20 cellular contexts compared by ENCODE assay signal in genomic region chr19:33381101-33381500, GRCh38. TPM values are rescaled to one million over a fixed set of nuclear protein-coding genes. Genes with fewer than 3 reads are reported as not detected.
DNase-seq lines count a peak whose midpoint lies in the region; ATAC-seq, FAIRE-seq and TF ChIP-seq lines count a peak whose summit lies in the region.
"Had no signal": no experiment of that assay in that cellular context is flagged by ENCODE, and none has a peak within 500 bp of the region (broad histone marks: within the 10 kb centered on the region; RNA-seq: fewer than 3 reads in every experiment).

No MANE protein-coding gene starts in this region.

- FAIRE-seq in HepG2 (lab: Jason Lieb, UNC) (no peak), K562 (lab: Jason Lieb, UNC) (no peak)
- FAIRE-seq: GM19239 had no signal

- TF ChIP-seq RAD21 in HepG2 (CRISPR knock-in tag; IDR thresholded peaks at IDR 0.05) (no peak), K562 (CRISPR knock-in tag; conservative IDR thresholded peaks at IDR 0.05 in 1 of 2, IDR thresholded peaks at IDR 0.05 in 1 of 2) (no peak)

- H3K27me3 Mint-ChIP-seq in naive thymus-derived CD4-positive, alpha-beta T cell: no peaks in the 10 kb centered on the region
- H3K27me3 Mint-ChIP-seq in GM23338 (ENCODE audit: insufficient read depth, low read depth, poor library complexity): peaks cover 3% of the 10 kb centered on the region

- 0 out of 2 replicates have a peak, but pooled peaks cover 5% of the 10 kb centered on the region for H3F3A ChIP-seq in GM23338 (replicated peaks; ENCODE audit: low read depth)

- H3K4me1 Mint-ChIP-seq in naive thymus-derived CD4-positive, alpha-beta T cell: peaks cover 28 to 67% (median 59%) of the 10 kb centered on the region in 7 donors
- peaks cover 52% of the 10 kb centered on the region for H3K4me1 Mint-ChIP-seq in GM23338

- TF ChIP-seq CTCF in HepG2 (CRISPR knock-in tag; IDR thresholded peaks at IDR 0.05) (no peak), right lobe of liver (IDR thresholded peaks at IDR 0.05) (no peak), K562 (IDR thresholded peaks at IDR 0.05 in 2 of 3, conservative IDR thresholded peaks at IDR 0.05 in 1 of 3; ENCODE audit: insufficient read depth in 2 of 3, low read depth in 1 of 3, low read length in 3 of 3) (no peak), GM23338 (conservative IDR thresholded peaks at IDR 0.05; ENCODE audit: low read depth in 2 of 2) (no peak)

- H2AFZ ChIP-seq in HepG2 (ENCODE audit: low read length) (no peak overlapping the region), K562 (ENCODE audit: low read depth, low read length) (no peak overlapping the region), GM23338 (no peak overlapping the region)
- H2AFZ ChIP-seq: GM23248 had no signal

- peaks cover 69% of the 10 kb centered on the region for H3K4me1 ChIP-seq in HepG2 (ENCODE audit: insufficient read depth, low read length)
- H3K4me1 ChIP-seq in right lobe of liver: peaks cover 0 to 57% (median 29%) of the 10 kb centered on the region in 4 donors
- H3K4me1 ChIP-seq in K562 (replicated peaks in 1 of 2; ENCODE audit: control insufficient read depth in 2 of 2, insufficient read depth in 2 of 2, low read length in 2 of 2): peaks cover 0 to 8% of the 10 kb centered on the region in 2 experiments; a peak in 2 of 5 replicates
- peaks cover 0 to 4% of the 10 kb centered on the region in 2 donors for H3K4me1 ChIP-seq in naive thymus-derived CD4-positive, alpha-beta T cell (ENCODE audit: control insufficient read depth in 2 of 2, insufficient read depth in 2 of 2, low read length in 2 of 2)
- H3K4me1 ChIP-seq in GM23338 (ENCODE audit: insufficient read depth): peaks cover 39% of the 10 kb centered on the region

- H3K36me3 ChIP-seq in HepG2 (replicated peaks in 1 of 2; ENCODE audit: control insufficient read depth in 1 of 2, insufficient read depth in 2 of 2, low read length in 2 of 2) (peaks cover 7 to 49% of the 10 kb centered on the region in 2 experiments), right lobe of liver (peaks cover 0 to 8% (median 4%) of the 10 kb centered on the region in 4 donors), K562 (ENCODE audit: control insufficient read depth, insufficient read depth, low read length) (peaks cover 28% of the 10 kb centered on the region), GM23338 (ENCODE audit: insufficient read depth) (no peaks in the 10 kb centered on the region; the same call in 1 of the 2 replicates)
- H3K36me3 ChIP-seq in naive thymus-derived CD4-positive, alpha-beta T cell (ENCODE audit: control insufficient read depth in 2 of 3, insufficient read depth in 3 of 3, low read length in 3 of 3): peaks cover 0 to 14% (median 8%) of the 10 kb centered on the region in 3 experiments

- TF ChIP-seq POLR2A in HepG2 (IDR thresholded peaks at IDR 0.05; ENCODE audit: insufficient read depth in 1 of 2, low read depth in 2 of 2, low read length in 2 of 2) (no peak), right lobe of liver (IDR thresholded peaks at IDR 0.05) (no peak), K562 (conservative IDR thresholded peaks at IDR 0.05) (no peak)

- no peak for DNase-seq in HepG2 (ENCODE audit: low spot score)
- DNase-seq in right lobe of liver: no peak
- DNase-seq in K562 (ENCODE audit: extremely low read depth in 1 of 4, low spot score in 3 of 4): no peak
- DNase-seq in naive thymus-derived CD4-positive, alpha-beta T cell: no peak
- no peak for DNase-seq in GM23338 (ENCODE audit: low spot score)
- DNase-seq in left lobe of liver (ENCODE audit: low spot score): no peak
- DNase-seq in COLO668 (lab: John Stamatoyannopoulos, UW; ENCODE audit: unreplicated experiment): no peak
- DNase-seq: C1 segment of cervical spinal cord; GF-D8; GM23248; HCEC 1CT; KG1; MV-4-11; NCI-H1694 treated with DMSO at 0.1 percent for 48 hours; NCI-H510A; NCI-H748 treated with DMSO at 0.1 percent for 48 hours; NK-92 treated with Interleukin-12 subunit alpha and Interleukin-12 subunit beta, amount 100 ng/mL, for 24 hours had no signal

- no peak for ATAC-seq in HepG2
- no peak for ATAC-seq in right lobe of liver
- no peak for ATAC-seq in K562
- ATAC-seq in naive thymus-derived CD4-positive, alpha-beta T cell: no peak
- no peak for ATAC-seq in GM23338
- no peak for ATAC-seq in left lobe of liver

- H3K4me2 ChIP-seq in HepG2 (ENCODE audit: low read depth, low read length) (no peak overlapping the region), K562 (ENCODE audit: insufficient read depth, low read length) (no peak overlapping the region), GM23338 (no peak overlapping the region)

- no peaks in the 10 kb centered on the region for H3K9me3 ChIP-seq in HepG2 (ENCODE audit: low read length)
- H3K9me3 ChIP-seq in right lobe of liver: no peaks in the 10 kb centered on the region
- H3K9me3 ChIP-seq in K562 (replicated peaks; ENCODE audit: control insufficient read depth, insufficient read depth, low read depth, low read length): no peaks in the 10 kb centered on the region
- H3K9me3 ChIP-seq in naive thymus-derived CD4-positive, alpha-beta T cell (ENCODE audit: control insufficient read depth in 2 of 3, low read length in 3 of 3): no peaks in the 10 kb centered on the region
- H3K9me3 ChIP-seq: Peyer's patch, SJSA1 had no signal

- intact Hi-C loops in HepG2 (cut with micrococcal nuclease; ENCODE audit: unreplicated experiment) (no loop called here), right lobe of liver (cut with DNase I) (no loop called here), K562 (cut with micrococcal nuclease) (no loop called here)
- intact Hi-C loops in naive thymus-derived CD4-positive, alpha-beta T cell (cut with micrococcal nuclease): no loop called here

- H3K9ac ChIP-seq in HepG2 (ENCODE audit: insufficient read depth, low read depth, low read length) (no peak overlapping the region), K562 (ENCODE audit: insufficient read depth in 1 of 2, low read depth in 2 of 2, low read length in 2 of 2) (no peak overlapping the region)
- H3K9ac ChIP-seq: GM23248 had no signal

- H3K27me3 ChIP-seq in HepG2 (ENCODE audit: control insufficient read depth in 1 of 2, insufficient read depth in 2 of 2, low read length in 2 of 2) (no peaks in the 10 kb centered on the region), right lobe of liver (no peaks in the 10 kb centered on the region), K562 (ENCODE audit: control insufficient read depth in 2 of 2, insufficient read depth in 2 of 2, low read length in 2 of 2) (no peaks in the 10 kb centered on the region), GM23338 (ENCODE audit: insufficient read depth) (no peaks in the 10 kb centered on the region)
- no peaks in the 10 kb centered on the region for H3K27me3 ChIP-seq in naive thymus-derived CD4-positive, alpha-beta T cell (ENCODE audit: control insufficient read depth in 2 of 2, insufficient read depth in 2 of 2, low read length in 2 of 2)
- H3K27me3 ChIP-seq: Peyer's patch, SJSA1 had no signal

- no peaks in the 10 kb centered on the region for H3K9me1 ChIP-seq in K562 (ENCODE audit: control insufficient read depth, insufficient read depth, low read length)

- BruUV-seq in HepG2 (replicated peaks; lab: Mats Ljungman, UMichigan): no TSS peak
- BruUV-seq in K562 (replicated peaks; lab: Mats Ljungman, UMichigan): no TSS peak

- peaks cover 0 to 16% (median 6%) of the 10 kb centered on the region in 5 donors for H3K36me3 Mint-ChIP-seq in naive thymus-derived CD4-positive, alpha-beta T cell
- peaks cover 18% of the 10 kb centered on the region for H3K36me3 Mint-ChIP-seq in GM23338 (ENCODE audit: low read depth)

- peaks cover 38% of the 10 kb centered on the region for H4K20me1 ChIP-seq in HepG2 (ENCODE audit: insufficient read depth, low read length)
- H4K20me1 ChIP-seq in K562 (replicated peaks; ENCODE audit: control insufficient read depth, insufficient read depth, low read length): peaks cover 84% of the 10 kb centered on the region
- peaks cover 83% of the 10 kb centered on the region for H4K20me1 ChIP-seq in GM23338 (replicated peaks; ENCODE audit: insufficient read depth)

- peaks cover 0 to 1% (median 0%) of the 10 kb centered on the region in 11 donors for H3K9me3 Mint-ChIP-seq in naive thymus-derived CD4-positive, alpha-beta T cell
- H3K9me3 Mint-ChIP-seq in GM23338: no peaks in the 10 kb centered on the region

- in situ Hi-C loops in HepG2 (cut with HindIII; ENCODE audit: extremely low pct_ligation_motif_present, low pct_unique_long_range_greater_than_20kb) (no loop called here), K562 (cut with MboI) (no loop called here)

- H3K79me2 ChIP-seq in HepG2 (ENCODE audit: insufficient read depth, low read length) (peaks cover 93% of the 10 kb centered on the region), K562 (ENCODE audit: control insufficient read depth, insufficient read depth, low read length) (peaks cover 61% of the 10 kb centered on the region), GM23338 (replicated peaks; ENCODE audit: insufficient read depth) (peaks cover 97% of the 10 kb centered on the region)

- H3K4me3 ChIP-seq in HepG2 (replicated peaks in 1 of 3; ENCODE audit: insufficient read depth in 1 of 3, low read depth in 2 of 3, low read length in 3 of 3) (no peak overlapping the region), right lobe of liver (no peak overlapping the region), K562 (no peak overlapping the region), GM23338 (no peak overlapping the region)
- no peak overlapping the region for H3K4me3 ChIP-seq in naive thymus-derived CD4-positive, alpha-beta T cell (ENCODE audit: low read length)
- H3K4me3 ChIP-seq: GM23248, Peyer's patch, SJSA1 had no signal

- H3K4me3 Mint-ChIP-seq in naive thymus-derived CD4-positive, alpha-beta T cell: no peak overlapping the region
- no peak overlapping the region for H3K4me3 Mint-ChIP-seq in GM23338

- POLR2A ChIA-PET in HepG2 (lab: Yijun Ruan, JAX) (interaction anchor here (4.3 kb wide), 1 partner anchor 12 kb away, joined by 28 read pairs; no protein-coding TSS in a partner anchor), K562 (lab: Yijun Ruan, JAX) (interaction anchor here (0.6 to 6.1 kb wide), 8 partner anchors 8 to 305 kb away, joined by 3 to 50 read pairs (median 4); partner anchors contain the start of gene CEBPG)
- POLR2A ChIA-PET in naive thymus-derived CD4-positive, alpha-beta T cell (lab: Charles Lee): no interaction called here

- peak overlapping the region in 7 of 9 donors; percentile 5 to 73 (median 35) for H3K27ac Mint-ChIP-seq in naive thymus-derived CD4-positive, alpha-beta T cell
- no peak overlapping the region for H3K27ac Mint-ChIP-seq in GM23338

- H3K27ac ChIP-seq in HepG2 (ENCODE audit: extremely low read length, insufficient read depth, low read length): no peak overlapping the region
- no peak overlapping the region for H3K27ac ChIP-seq in right lobe of liver
- H3K27ac ChIP-seq in K562 (ENCODE audit: extremely low read depth, low read depth, low read length): no peak overlapping the region
- no peak overlapping the region for H3K27ac ChIP-seq in naive thymus-derived CD4-positive, alpha-beta T cell (ENCODE audit: low read depth, low read length)
- no peak overlapping the region for H3K27ac ChIP-seq in GM23338 (ENCODE audit: low read depth)
- H3K27ac ChIP-seq: GM23248, Peyer's patch, SJSA1 had no signal

- CTCF ChIA-PET in HepG2 (lab: Yijun Ruan, JAX; ENCODE audit: low intra/inter-chr PET ratio, low total read pairs) (no interaction called here), K562 (lab: Yijun Ruan, JAX; ENCODE audit: low intra/inter-chr PET ratio) (no interaction called here)
- CTCF ChIA-PET in naive thymus-derived CD4-positive, alpha-beta T cell (lab: Charles Lee): no interaction called here

- WGBS in HepG2 (ENCODE audit: low lambda C conversion rate): 95% methylated on average over 4 of the region's 4 CpGs
- WGBS in right lobe of liver (ENCODE audit: insufficient coverage, low coverage, low lambda C conversion rate, missing lambda C conversion rate): 94% methylated on average over 4 of the region's 4 CpGs
- 83% methylated on average over 4 of the region's 4 CpGs for WGBS in K562 (ENCODE audit: insufficient coverage, low coverage, missing lambda C conversion rate)

- no peak for TF ChIP-seq EP300 in HepG2 (IDR thresholded peaks at IDR 0.05; ENCODE audit: low read depth in 2 of 2, low read length in 2 of 2)
- no peak for TF ChIP-seq EP300 in HepG2 (CRISPR knock-in tag; IDR thresholded peaks at IDR 0.05; ENCODE audit: borderline replicate concordance)
- no peak for TF ChIP-seq EP300 in K562 (IDR thresholded peaks at IDR 0.05; ENCODE audit: low read length)

- no peaks in the 10 kb centered on the region for H3K9me2 ChIP-seq in GM23338 (ENCODE audit: insufficient read depth)

RNA-seq across cellular contexts. Expression of gene CEBPG, which starts 7.6 kb away (rescaled TPM):
- total RNA-seq in HepG2 (2016; rRNA removed; fragmentation: Illumina TruSeq; extraction: Trizol) (34.3 and 49.8 TPM in 2 replicates), right lobe of liver (10 to 100 TPM; 15.0 to 32.3 (median 27.1) TPM), K562 (2014; rRNA removed) (29.7 and 31.2 TPM in 2 replicates), K562 (2014; rRNA removed; fragmentation: Illumina TruSeq; extraction: Trizol) (34.9 and 42.3 TPM in 2 replicates), K562 (2015; rRNA removed; fragmentation: Illumina TruSeq; extraction: Trizol) (15.0 and 17.3 TPM in 2 replicates), K562 (2021) (29.7 and 34.6 TPM in 2 replicates), left lobe of liver (15.5 TPM)
- 13.2 and 14.7 TPM in 2 replicates for total RNA-seq in HepG2 (2016; cell fraction: cytosol; rRNA removed; fragmentation: Illumina TruSeq; extraction: Trizol; ENCODE audit: low read depth)
- total RNA-seq in HepG2 (2016; cell fraction: insoluble cytoplasmic fraction; rRNA removed; fragmentation: Illumina TruSeq; extraction: Trizol): 35.7 and 49.1 TPM in 2 replicates
- total RNA-seq in HepG2 (2016; cell fraction: membrane; rRNA removed; fragmentation: Illumina TruSeq; extraction: Trizol): 37.6 and 38.8 TPM in 2 replicates
- 24.5 and 24.7 TPM in 2 replicates for total RNA-seq in HepG2 (2016; cell fraction: nucleus; rRNA removed; fragmentation: Illumina TruSeq; extraction: Trizol)
- polyA plus RNA-seq in HepG2 (2011; rRNA removed) (25.7 and 26.6 TPM in 2 replicates), K562 (2011; rRNA removed) (30.9 and 31.2 TPM in 2 replicates), K562 (2014; fragmentation: Illumina TruSeq; extraction: Trizol) (28.8 and 30.1 TPM in 2 replicates), K562 (2014; fragmentation: Nextera tagmentation; extraction: Ambion mirVana) (1 to 10 TPM; 9.5 to 9.8 TPM), K562 (2014; rRNA removed) (30.2 and 33.0 TPM in 2 replicates), GM23338 (2016; fragmentation: Nextera tagmentation; extraction: Ambion mirVana) (20.9 and 25.9 TPM in 2 replicates)
- polyA plus RNA-seq in HepG2 (2011; cell fraction: cytosol; rRNA removed): 16.9 and 25.6 TPM in 2 replicates
- polyA plus RNA-seq in HepG2 (2011; cell fraction: nucleus; rRNA removed): 11.7 and 17.0 TPM in 2 replicates
- 34.2 and 46.3 TPM in 2 replicates for polyA plus RNA-seq in HepG2 (2012)
- polyA plus RNA-seq in HepG2 (2016; cell fraction: cytosol; fragmentation: Illumina TruSeq; extraction: Trizol; ENCODE audit: low read depth): 13.2 and 15.5 TPM in 2 replicates
- 44.3 and 47.4 TPM in 2 replicates for polyA plus RNA-seq in HepG2 (2016; cell fraction: insoluble cytoplasmic fraction; fragmentation: Illumina TruSeq; extraction: Trizol; ENCODE audit: low read depth)
- 25.6 and 28.0 TPM in 2 replicates for polyA plus RNA-seq in HepG2 (2016; cell fraction: membrane; fragmentation: Illumina TruSeq; extraction: Trizol; ENCODE audit: low read depth)
- 30.5 and 35.3 TPM in 2 replicates for polyA plus RNA-seq in HepG2 (2016; cell fraction: nucleus; fragmentation: Illumina TruSeq; extraction: Trizol; ENCODE audit: insufficient read depth, low read depth)
- 14.6 and 15.2 TPM in 2 replicates for polyA minus RNA-seq in HepG2 (2011; rRNA and poly(A)+ RNA removed; ENCODE audit: low replicate concordance)
- polyA minus RNA-seq in HepG2 (2011; cell fraction: cytosol; rRNA and poly(A)+ RNA removed): 18.9 and 25.7 TPM in 2 replicates
- 26.3 and 34.8 TPM in 2 replicates for polyA minus RNA-seq in HepG2 (2011; cell fraction: nucleus; rRNA and poly(A)+ RNA removed)
- 10.0 and 38.4 TPM in 2 replicates for total RNA-seq in K562 (2011; cell fraction: chromatin; rRNA removed; ENCODE audit: low replicate concordance)
- 8.7 and 12.4 TPM in 2 replicates for total RNA-seq in K562 (2011; cell fraction: nucleolus; rRNA removed)
- total RNA-seq in K562 (2011; cell fraction: nucleoplasm; rRNA removed): 16.9 and 22.7 TPM in 2 replicates
- polyA plus RNA-seq in K562 (2011; cell fraction: cytosol; rRNA removed): 9.2 and 18.2 TPM in 2 replicates
- 11.6 and 23.1 TPM in 2 replicates for polyA plus RNA-seq in K562 (2011; cell fraction: nucleus; rRNA removed)
- 16.1 and 50.7 TPM in 2 replicates for polyA plus RNA-seq in K562 (2012)
- 31.5 and 41.1 TPM in 2 replicates for polyA minus RNA-seq in K562 (2011; rRNA and poly(A)+ RNA removed)
- 10.6 and 12.5 TPM in 2 replicates for polyA minus RNA-seq in K562 (2011; cell fraction: cytosol; rRNA and poly(A)+ RNA removed)
- polyA minus RNA-seq in K562 (2011; cell fraction: nucleus; rRNA and poly(A)+ RNA removed): 7.7 and 21.0 TPM in 2 replicates
- total RNA-seq in naive thymus-derived CD4-positive, alpha-beta T cell: 10 to 100 TPM; 17.1 to 22.4 (median 21.1) TPM
- 1 to 10 TPM; 7.8 to 7.9 TPM for polyA plus RNA-seq in naive thymus-derived CD4-positive, alpha-beta T cell
- total RNA-seq in GM23338 (2014; rRNA removed; shearing (Covaris generic)): 45.1 and 50.2 TPM in 2 replicates

Comparison
In these comparisons a context has a peak if more than half of its experiments do, and no peak if none do; other contexts are left out.
1. Of the 241 proteins assayed by ChIP-seq in both HepG2 and K562: peak only in HepG2: RBM22; only in K562: MAFG; in both: MAFF and MAFK; in neither: 237.